20 cellular contexts compared by ENCODE assay signal in the genomic region with DNA sequence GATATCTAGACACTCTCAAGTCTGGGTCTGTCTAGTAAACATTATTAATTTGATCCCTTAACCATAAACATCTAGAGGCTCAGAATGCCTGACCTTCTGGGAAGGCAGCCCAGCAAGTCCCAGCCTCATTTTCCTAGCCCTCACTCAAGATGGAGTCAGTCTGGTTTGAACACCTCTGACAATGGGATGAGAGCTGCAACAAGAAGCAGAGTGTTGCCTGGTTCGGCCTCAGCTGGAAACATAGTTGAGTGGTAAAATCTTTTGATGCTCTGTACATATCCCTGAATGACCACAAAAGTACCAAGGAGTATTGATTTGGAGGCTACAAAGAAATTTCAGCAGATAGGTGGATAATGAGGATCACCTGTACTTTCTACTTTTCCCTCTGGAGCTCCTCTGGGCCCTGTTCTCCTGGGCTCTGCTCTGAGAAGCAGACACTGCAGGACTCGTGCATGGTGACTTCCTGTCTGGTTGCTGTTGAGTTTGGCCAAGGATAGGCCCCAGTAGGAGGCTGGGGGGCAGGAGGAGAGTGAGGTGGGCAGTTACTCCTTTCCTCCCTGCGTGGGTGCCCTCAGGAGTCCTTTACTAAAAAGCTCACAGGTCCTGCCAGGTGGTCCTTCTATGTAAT.
A peak's percentile ranks its signal among the peaks of the same experiment; 100 is the strongest.
DNase-seq lines count a peak whose midpoint lies in the region; ATAC-seq, FAIRE-seq and TF ChIP-seq lines count a peak whose summit lies in the region.
"Had no signal": no experiment of that assay in that cellular context is flagged by ENCODE, and none has a peak within 500 bp of the region (broad histone marks: within the 10 kb centered on the region; RNA-seq: fewer than 3 reads in every experiment).

No MANE protein-coding gene starts in this region.

- no peaks in the 10 kb centered on the region for H3K27me3 ChIP-seq in BLaER1
- no peaks in the 10 kb centered on the region for H3K27me3 ChIP-seq in GM12878 (replicated peaks in 1 of 2; ENCODE audit: control insufficient read depth in 2 of 2, insufficient read depth in 2 of 2, low read length in 1 of 2)
- no peaks in the 10 kb centered on the region for H3K27me3 ChIP-seq in iPS-18a (ENCODE audit: control insufficient read depth, insufficient read depth, low read length)
- H3K27me3 ChIP-seq in gastrocnemius medialis = no peaks in the 10 kb centered on the region

- H3K4me2 ChIP-seq in BLaER1 (peak overlapping the region; percentile 42; the same call in 1 of the 2 replicates), GM12878 (ENCODE audit: control insufficient read depth, insufficient read depth) (no peak overlapping the region)

- H3K9me3 ChIP-seq in BLaER1 (no peaks in the 10 kb centered on the region), GM12878 (replicated peaks; ENCODE audit: control insufficient read depth, insufficient read depth, low read length) (no peaks in the 10 kb centered on the region), iPS-18a (ENCODE audit: control insufficient read depth, low read depth, low read length) (no peaks in the 10 kb centered on the region), gastrocnemius medialis (no peaks in the 10 kb centered on the region)

- TF ChIP-seq CTCF in GM12878 (IDR thresholded peaks at IDR 0.05 in 2 of 3, conservative IDR thresholded peaks at IDR 0.05 in 1 of 3; ENCODE audit: control insufficient read depth in 2 of 3, extremely low read depth in 1 of 3, insufficient read depth in 1 of 3, low read depth in 3 of 3, low read length in 3 of 3) = no peak
- TF ChIP-seq CTCF in gastrocnemius medialis (IDR thresholded peaks at IDR 0.05 in 4 of 5, conservative IDR thresholded peaks at IDR 0.05 in 1 of 5) = no peak

- H3K36me3 ChIP-seq in BLaER1 = no peaks in the 10 kb centered on the region
- H3K36me3 ChIP-seq in GM12878 (ENCODE audit: control insufficient read depth in 2 of 2, insufficient read depth in 2 of 2, low read length in 1 of 2) = no peaks in the 10 kb centered on the region
- H3K36me3 ChIP-seq in iPS-18a (ENCODE audit: control insufficient read depth, low read depth, low read length) = no peaks in the 10 kb centered on the region
- peaks cover 0 to 22% of the 10 kb centered on the region in 2 donors for H3K36me3 ChIP-seq in gastrocnemius medialis

- DNase-seq in GM12878 (ENCODE audit: low read depth, low spot score) = no peak
- DNase-seq in gastrocnemius medialis = no peak
- no peak for DNase-seq in stimulated activated naive CD8-positive, alpha-beta T cell treated with anti-CD3 and anti-CD28 coated beads, Interleukin-15, Interleukin-2, amounts not matched to agents 100 U/mL and 50 U/mL, for 24 hours
- DNase-seq in NCI-H146 (lab: John Stamatoyannopoulos, UW) = no peak
- no peak for DNase-seq in NCI-H2171 treated with DMSO at 0.1 percent for 48 hours (lab: John Stamatoyannopoulos, UW)
- DNase-seq in NCI-H345 (lab: John Stamatoyannopoulos, UW) = no peak
- DNase-seq: activated CD4-positive, alpha-beta memory T cell treated with anti-CD3 and anti-CD28 coated beads for 36 hours; activated naive CD4-positive, alpha-beta T cell treated with anti-CD3 and anti-CD28 coated beads, Interleukin-2, amount 10 ng/mL, durations not matched to agents 7 days and 5 days; activated T-cell treated with anti-CD3 and anti-CD28 coated beads, Interleukin-2, amount 50 U/mL, for 1 hour; CD8-positive, alpha-beta T cell; DND-41; GOT3; IMR-90; NCI-H1694 treated with DMSO at 0.1 percent for 48 hours; NCI-H2227 treated with DMSO at 0.1 percent for 48 hours had no signal

- H3K4me1 ChIP-seq in BLaER1 (peaks cover 26% of the 10 kb centered on the region), GM12878 (ENCODE audit: control insufficient read depth, insufficient read depth, low read length) (no peaks in the 10 kb centered on the region), iPS-18a (ENCODE audit: control insufficient read depth, low read depth, low read length) (peaks cover 21% of the 10 kb centered on the region), gastrocnemius medialis (peaks cover 0 to 13% of the 10 kb centered on the region in 2 donors)
- H3K4me1 ChIP-seq: parathyroid adenoma had no signal

- WGBS in GM12878 (ENCODE audit: insufficient coverage, insufficient replicate concordance, low lambda C conversion rate, missing lambda C conversion rate) = 51% methylated on average over 3 of the region's 3 CpGs

- H3K9ac ChIP-seq in BLaER1 = no peak overlapping the region
- H3K9ac ChIP-seq in GM12878 (ENCODE audit: control insufficient read depth, insufficient read depth, low read length) = no peak overlapping the region
- H3K9ac ChIP-seq in iPS-18a (ENCODE audit: low read length) = no peak overlapping the region
- H3K9ac ChIP-seq: parathyroid adenoma had no signal

- intact Hi-C loops in GM12878 (cut with micrococcal nuclease; ENCODE audit: unreplicated experiment) = no loop called here
- intact Hi-C loops in gastrocnemius medialis (cut with DNase I; ENCODE audit: low total_unique reads) = no loop called here

- no peak overlapping the region; the same call in 1 of the 2 replicates for H2AFZ ChIP-seq in GM12878 (ENCODE audit: control insufficient read depth, low read depth, low read length)
- H2AFZ ChIP-seq: parathyroid adenoma had no signal

- no TSS peak for BruUV-seq in GM12878 (replicated peaks; lab: Mats Ljungman, UMichigan)

- TF ChIP-seq POLR2A in GM12878 (IDR thresholded peaks at IDR 0.05; ENCODE audit: low read depth, low read length) = no peak
- TF ChIP-seq POLR2A in gastrocnemius medialis (IDR thresholded peaks at IDR 0.05) = no peak

- RAD21 ChIA-PET in GM12878 (lab: Charles Lee; ENCODE audit: unreplicated experiment) = interaction anchor here (0.8 to 1.4 kb wide), 3 partner anchors 8 to 22 kb away, joined by 3 read pairs; no protein-coding TSS in a partner anchor

- POLR2A ChIA-PET in GM12878 (lab: Charles Lee) = no interaction called here

- in situ Hi-C loops in GM12878 (cut with MboI) = no loop called here
- in situ Hi-C loops in gastrocnemius medialis (cut with MboI; ENCODE audit: low sequenced_read_pairs in 4 of 4) = no loop called here

- H3K4me3 ChIP-seq in BLaER1 (no peak overlapping the region), GM12878 (no peak overlapping the region), iPS-18a (ENCODE audit: low read length) (no peak overlapping the region), gastrocnemius medialis (no peak overlapping the region)
- H3K4me3 ChIP-seq: coronary artery had no signal

- no peaks in the 10 kb centered on the region for H3K79me2 ChIP-seq in GM12878 (ENCODE audit: control insufficient read depth, insufficient read depth, low read length)
- H3K79me2 ChIP-seq: parathyroid adenoma had no signal

- peak; percentile 63 for ATAC-seq in GM12878
- no peak for ATAC-seq in gastrocnemius medialis
- ATAC-seq in stimulated activated naive CD8-positive, alpha-beta T cell treated with anti-CD3 and anti-CD28 coated beads, Interleukin-15, Interleukin-2, amounts not matched to agents 100 U/mL and 50 U/mL, for 24 hours = no peak
- ATAC-seq: CD8-positive, alpha-beta T cell had no signal

- no peak overlapping the region for H3K27ac ChIP-seq in BLaER1
- H3K27ac ChIP-seq in GM12878 (ENCODE audit: control insufficient read depth, insufficient read depth) = no peak overlapping the region
- peak overlapping the region; percentile 81 for H3K27ac ChIP-seq in iPS-18a (ENCODE audit: low read length)
- H3K27ac ChIP-seq in gastrocnemius medialis = peak overlapping the region in 3 of 4 donors; percentile 9 to 31 (median 20)
- H3K27ac ChIP-seq: parathyroid adenoma had no signal

- H4K20me1 ChIP-seq in BLaER1 (no peaks in the 10 kb centered on the region), GM12878 (ENCODE audit: control insufficient read depth, insufficient read depth) (no peaks in the 10 kb centered on the region; the same call in 1 of the 2 replicates)

- SMC1A ChIA-PET in GM12878 (lab: Charles Lee; ENCODE audit: uncharacterized antibody, unreplicated experiment) = interaction anchor here (0.8 to 2.2 kb wide), 6 partner anchors 9 to 23 kb away, joined by 3 to 8 read pairs (median 4); no protein-coding TSS in a partner anchor

- FAIRE-seq in GM12878 (lab: Jason Lieb, UNC) = no peak
- FAIRE-seq: GM18507 had no signal

- no peak for TF ChIP-seq EP300 in GM12878 (IDR thresholded peaks at IDR 0.05; ENCODE audit: borderline replicate concordance in 1 of 2, control insufficient read depth in 1 of 2, low read depth in 2 of 2, low read length in 2 of 2)

- CTCF ChIA-PET in GM12878 (lab: Yijun Ruan, JAX) = interaction anchor here (0.5 to 1.6 kb wide), 2 partner anchors 19 to 1602 kb away, joined by 4 to 5 read pairs; no protein-coding TSS in a partner anchor

- no peak for TF ChIP-seq RAD21 in GM12878 (IDR thresholded peaks at IDR 0.05; ENCODE audit: insufficient read depth, low read depth, low read length)

TF ChIP-seq in GM12878, 131 proteins besides CTCF, POLR2A, EP300 and RAD21 (continues in another document):
- TF ChIP-seq CREB1 (IDR thresholded peaks at IDR 0.05; ENCODE audit: low read depth) = no peak
- TF ChIP-seq ZNF274 (IDR thresholded peaks at IDR 0.05; ENCODE audit: insufficient read depth, insufficient read length) = no peak
- no peak for TF ChIP-seq NFYA (IDR thresholded peaks at IDR 0.05; ENCODE audit: borderline replicate concordance, low read depth, low read length)
- TF ChIP-seq DPF2 (IDR thresholded peaks at IDR 0.05) = no peak; the same call in 1 of the 2 replicates

Comparison
In these comparisons a context has a peak if more than half of its experiments do, and no peak if none do; other contexts are left out.
1. H3K27ac ChIP-seq: peak in iPS-18a (single experiment) and gastrocnemius medialis (3 of 4); none in BLaER1 (single experiment) and GM12878 (single experiment).